Comparison of ENCODE assay signal across 13 cellular contexts in the genomic region with DNA sequence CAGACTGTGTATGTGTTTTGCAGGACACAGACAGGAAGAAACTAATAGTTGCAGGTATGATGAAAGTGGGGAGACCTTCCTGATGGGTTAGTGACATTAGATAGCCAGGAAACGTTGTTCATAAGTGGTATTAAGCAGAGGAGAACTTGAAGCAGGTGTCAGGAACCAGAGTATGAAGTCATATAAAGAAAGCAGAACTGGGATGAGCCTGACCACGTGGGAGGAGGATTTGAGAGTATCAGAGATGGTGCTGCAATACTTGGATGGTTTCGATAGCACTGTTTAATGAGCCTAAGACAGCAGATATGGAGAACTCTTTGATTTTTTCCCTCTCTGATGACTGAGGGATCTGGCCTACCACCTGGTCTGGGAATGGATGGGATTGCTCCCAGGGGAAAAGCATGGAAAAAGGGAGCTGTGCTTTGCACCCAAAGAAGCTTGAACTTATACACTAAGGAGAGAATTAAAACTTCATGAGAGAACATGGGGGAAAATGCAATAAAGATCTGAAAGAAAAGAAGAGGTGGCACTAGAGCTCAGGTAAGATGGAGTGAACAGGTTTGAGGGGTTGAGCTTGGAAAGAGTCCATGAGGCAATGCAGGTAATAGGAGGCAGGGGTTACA.
DNase-seq lines count a peak whose midpoint lies in the region; ATAC-seq and TF ChIP-seq lines count a peak whose summit lies in the region.
"Had no signal": no experiment of that assay in that cellular context is flagged by ENCODE, and none has a peak within 500 bp of the region (broad histone marks: within the 10 kb centered on the region; RNA-seq: fewer than 3 reads in every experiment).

No MANE protein-coding gene starts in this region.

- DNase-seq in cardiac muscle cell (ENCODE audit: low read depth in 1 of 2, low spot score in 1 of 2) = no peak
- DNase-seq in Right ventricle myocardium inferior (ENCODE audit: missing footprints) = no peak
- no peak for DNase-seq in ovary
- no peak for DNase-seq in effector memory CD4-positive, alpha-beta T cell
- no peak for DNase-seq in mucosa of gallbladder (ENCODE audit: low spot score)
- no peak for DNase-seq in spleen
- DNase-seq: activated CD8-positive, alpha-beta memory T cell treated with anti-CD3 and anti-CD28 coated beads, Interleukin-2, amount 10 ng/mL, durations not matched to agents 7 days and 5 days; hypothalamus; NCI-H345; thyroid gland had no signal

- ATAC-seq in Right ventricle myocardium inferior (no peak), HG02642 (IDR thresholded peaks at IDR 0.05; ENCODE audit: poor library complexity, unreplicated experiment) (peak; percentile 75), HG03565 (IDR thresholded peaks at IDR 0.05; ENCODE audit: unreplicated experiment) (peak; percentile 81)
- ATAC-seq: activated CD8-positive, alpha-beta memory T cell treated with anti-CD3 and anti-CD28 coated beads, Interleukin-2, amount 10 ng/mL, durations not matched to agents 7 days and 5 days had no signal

- TF ChIP-seq CTCF in cardiac muscle cell (IDR thresholded peaks at IDR 0.05; ENCODE audit: low read depth, low read length) (no peak), ovary (IDR thresholded peaks at IDR 0.05) (no peak), spleen (IDR thresholded peaks at IDR 0.05 in 8 of 11, conservative IDR thresholded peaks at IDR 0.05 in 3 of 11) (no peak)

- no peak for TF ChIP-seq EP300 in ovary (IDR thresholded peaks at IDR 0.05)

- H3K27ac ChIP-seq in cardiac muscle cell (peak overlapping the region; percentile 1), ovary (no peak overlapping the region), spleen (no peak overlapping the region)
- no peak overlapping the region for H3K27ac ChIP-seq in effector memory CD4-positive, alpha-beta T cell (ENCODE audit: insufficient read depth, low read length, poor library complexity, severe bottlenecking)
- H3K27ac ChIP-seq: neural progenitor cell, thyroid gland had no signal

- no peak overlapping the region for H3K4me3 ChIP-seq in cardiac muscle cell
- no peak overlapping the region for H3K4me3 ChIP-seq in ovary
- no peak overlapping the region for H3K4me3 ChIP-seq in effector memory CD4-positive, alpha-beta T cell (ENCODE audit: insufficient read depth, low read depth, low read length, poor library complexity, severe bottlenecking)
- H3K4me3 ChIP-seq in spleen = no peak overlapping the region
- H3K4me3 ChIP-seq: neural progenitor cell, thyroid gland had no signal

- H3K36me3 ChIP-seq in cardiac muscle cell (no peaks in the 10 kb centered on the region), ovary (no peaks in the 10 kb centered on the region), spleen (no peaks in the 10 kb centered on the region)
- H3K36me3 ChIP-seq in effector memory CD4-positive, alpha-beta T cell (ENCODE audit: control insufficient read depth, insufficient read depth, low read length) = no peaks in the 10 kb centered on the region
- H3K36me3 ChIP-seq: neural progenitor cell, thyroid gland had no signal

- no peak for TF ChIP-seq POLR2A in ovary (IDR thresholded peaks at IDR 0.05)
- no peak for TF ChIP-seq POLR2A in spleen (IDR thresholded peaks at IDR 0.05)

- H3K9me3 ChIP-seq in cardiac muscle cell (ENCODE audit: low read depth) (no peaks in the 10 kb centered on the region), ovary (no peaks in the 10 kb centered on the region), spleen (peaks cover 0 to under 1% (median 0%) of the 10 kb centered on the region in 8 donors)
- H3K9me3 ChIP-seq in effector memory CD4-positive, alpha-beta T cell (ENCODE audit: control insufficient read depth, low read length) = peaks cover 3% of the 10 kb centered on the region
- H3K9me3 ChIP-seq: thyroid gland had no signal

- H3K4me1 ChIP-seq in cardiac muscle cell (ENCODE audit: low read depth) (no peaks in the 10 kb centered on the region), ovary (ENCODE audit: insufficient read depth) (no peaks in the 10 kb centered on the region), spleen (no peaks in the 10 kb centered on the region)
- no peaks in the 10 kb centered on the region for H3K4me1 ChIP-seq in effector memory CD4-positive, alpha-beta T cell (ENCODE audit: control insufficient read depth, insufficient read depth, low read length, poor library complexity, severe bottlenecking)
- H3K4me1 ChIP-seq: neural progenitor cell, thyroid gland had no signal

- WGBS in ovary, 3 donors = 34 to 52% (median 51%) methylated on average over 3 of the region's 3 CpGs
- 28 to 48% (median 41%) methylated on average over 3 of the region's 3 CpGs for WGBS in spleen, 5 donors

- H3K27me3 ChIP-seq in cardiac muscle cell (no peaks in the 10 kb centered on the region), ovary (no peaks in the 10 kb centered on the region), spleen (replicated peaks in 1 of 7) (no peaks in the 10 kb centered on the region)
- no peaks in the 10 kb centered on the region for H3K27me3 ChIP-seq in effector memory CD4-positive, alpha-beta T cell (replicated peaks; ENCODE audit: control insufficient read depth, insufficient read depth, low read length, poor library complexity, severe bottlenecking)
- H3K27me3 ChIP-seq: neural progenitor cell, thyroid gland had no signal

- intact Hi-C loops in Right ventricle myocardium inferior (cut with DNase I) (no loop called here), ovary (cut with DNase I) (no loop called here), spleen (cut with DNase I; ENCODE audit: low total_unique reads) (no loop called here)
